Comparison of ENCODE assay signal across 30 cellular contexts in the genomic region with DNA sequence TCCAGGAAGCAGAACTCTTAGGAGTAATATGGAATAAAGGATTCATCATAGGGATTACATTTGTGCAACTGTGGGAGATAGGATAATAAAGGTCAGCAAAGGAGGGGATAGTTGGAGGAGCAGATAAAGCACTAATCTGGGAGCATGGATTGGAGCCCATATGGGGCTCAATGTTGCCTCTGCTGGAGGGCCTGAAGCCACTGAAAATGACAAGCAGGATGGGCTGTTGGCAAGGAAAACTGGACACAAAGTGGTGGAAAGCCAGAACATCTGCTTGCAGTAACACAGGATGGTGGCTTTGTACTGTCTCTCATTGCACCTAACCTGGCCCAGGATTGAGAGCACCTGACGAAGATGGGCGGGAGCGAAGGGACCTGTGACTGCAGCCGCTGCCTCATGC. TPM values are rescaled to one million over a fixed set of nuclear protein-coding genes. Genes with fewer than 3 reads are reported as not detected.
DNase-seq lines count a peak whose midpoint lies in the region; ATAC-seq, FAIRE-seq and TF ChIP-seq lines count a peak whose summit lies in the region.
"Had no signal": no experiment of that assay in that cellular context is flagged by ENCODE, and none has a peak within 500 bp of the region (broad histone marks: within the 10 kb centered on the region; RNA-seq: fewer than 3 reads in every experiment).

No MANE protein-coding gene starts in this region.

- no peak overlapping the region for H4K8ac ChIP-seq in H1 (ENCODE audit: extremely low read depth, insufficient read depth, low read length)

- H3K4me2 ChIP-seq in A549 = no peak overlapping the region
- H3K4me2 ChIP-seq in H1 (ENCODE audit: insufficient read depth in 1 of 2, low read depth in 2 of 2, low read length in 2 of 2) = no peak overlapping the region

- TF ChIP-seq POLR2A in A549 (IDR thresholded peaks at IDR 0.05; ENCODE audit: low read length) = no peak
- no peak for TF ChIP-seq POLR2A in H1 (IDR thresholded peaks at IDR 0.05; ENCODE audit: control extremely low read depth in 1 of 2, low read depth in 2 of 2, low read length in 2 of 2)
- TF ChIP-seq POLR2A in transverse colon (IDR thresholded peaks at IDR 0.05) = no peak

- H2BK120ac ChIP-seq in H1 (replicated peaks; ENCODE audit: low read depth, low read length) = no peak overlapping the region

- FAIRE-seq in A549 (lab: Jason Lieb, UNC) = no peak
- no peak for FAIRE-seq in H1 (lab: Jason Lieb, UNC)
- FAIRE-seq: bronchial epithelial cell, GM18507 had no signal

- H3K18ac ChIP-seq in H1 (ENCODE audit: extremely low read depth, low read length) = no peak overlapping the region

- H3K4me3 ChIP-seq in A549 (no peak overlapping the region), H1 (ENCODE audit: extremely low read depth in 1 of 4, insufficient read depth in 2 of 4, low read depth in 3 of 4, low read length in 4 of 4) (no peak overlapping the region), transverse colon (no peak overlapping the region), colonic mucosa (no peak overlapping the region)
- H3K4me3 ChIP-seq: esophagus muscularis mucosa, lung, mucosa of descending colon, upper lobe of left lung had no signal

- H2AK5ac ChIP-seq in H1 (ENCODE audit: low read depth, low read length) = no peak overlapping the region

- 88% methylated on average over 4 of the region's 4 CpGs for WGBS in A549 (ENCODE audit: missing lambda C conversion rate)
- WGBS in H1 (ENCODE audit: extremely low coverage in 1 of 2, insufficient coverage in 1 of 2, insufficient read length in 1 of 2, insufficient replicate concordance in 2 of 2, low coverage in 1 of 2, low lambda C conversion rate in 2 of 2, missing lambda C conversion rate in 1 of 2), 2 experiments = 83% methylated on average over 4 of the region's 4 CpGs; no CpG with 5 or more reads in 1 of the 2 experiments
- WGBS in transverse colon (ENCODE audit: low coverage in 1 of 2), 2 donors = 98% methylated on average over 4 of the region's 4 CpGs; no CpG with 5 or more reads in 1 of the 2 donors

- H2BK20ac ChIP-seq in H1 (ENCODE audit: low read length) = no peak overlapping the region

- DNase-seq in A549 (ENCODE audit: low read depth in 1 of 2, low spot score in 1 of 2) = no peak
- peak; percentile 4 for DNase-seq in ELR (ENCODE audit: low read depth)
- peak; percentile 53 for DNase-seq in NCI-H82 (lab: John Stamatoyannopoulos, UW)
- DNase-seq in H1 (ENCODE audit: low read depth in 1 of 2, low spot score in 2 of 2) = no peak
- DNase-seq in transverse colon = no peak
- DNase-seq in GM10266 (ENCODE audit: extremely low spot score) = no peak
- DNase-seq in colonic mucosa = no peak
- no peak for DNase-seq in NCI-H1105 (lab: John Stamatoyannopoulos, UW)
- DNase-seq: ACHN; activated CD4-positive, alpha-beta T cell treated with anti-CD3 and anti-CD28 coated beads for 4 hours; activated T-cell treated with anti-CD3 and anti-CD28 coated beads for 4 hours; cortex of kidney; EL; mucosa of descending colon; NCI-H1930; NCI-H2227 treated with DMSO at 0.1 percent for 48 hours; NCI-H69; OCI-M1; stimulated activated CD4-positive, alpha-beta T cell treated with anti-CD3 and anti-CD28 coated beads, Interleukin-4, amount 100 ng/mL, for 24 hours; substantia nigra had no signal

- POLR2A ChIA-PET in A549 (lab: Yijun Ruan, JAX) (no interaction called here), H1 (lab: Charles Lee; ENCODE audit: partially characterized antibody) (no interaction called here)

- TF ChIP-seq EP300 in A549 (IDR thresholded peaks at IDR 0.05) = no peak
- TF ChIP-seq EP300 in H1 (IDR thresholded peaks at IDR 0.05; ENCODE audit: borderline replicate concordance in 1 of 2, low read depth in 2 of 2, low read length in 2 of 2) = no peak
- TF ChIP-seq EP300 in transverse colon (IDR thresholded peaks at IDR 0.05; ENCODE audit: low read depth) = no peak

- H3K27ac ChIP-seq in A549 (no peak overlapping the region), H1 (ENCODE audit: low read depth, low read length) (no peak overlapping the region), transverse colon (no peak overlapping the region), colonic mucosa (no peak overlapping the region)
- H3K27ac ChIP-seq: esophagus muscularis mucosa, parathyroid adenoma, upper lobe of left lung had no signal

- 0 out of 2 replicates have a peak overlapping the region, but pooled peaks have one; percentile 61 for H2AFZ ChIP-seq in H1 (ENCODE audit: low read length)
- H2AFZ ChIP-seq: parathyroid adenoma had no signal

- H2BK5ac ChIP-seq in H1 (ENCODE audit: low read depth, low read length) = no peak overlapping the region

- no peak overlapping the region for H2BK12ac ChIP-seq in H1 (ENCODE audit: low read depth, low read length)

- no peaks in the 10 kb centered on the region for H3K79me1 ChIP-seq in H1 (ENCODE audit: low read depth, low read length)

- no peaks in the 10 kb centered on the region for H3K79me2 ChIP-seq in H1 (ENCODE audit: control insufficient read depth in 1 of 2, insufficient read depth in 2 of 2, low read length in 2 of 2)
- H3K79me2 ChIP-seq: parathyroid adenoma had no signal

- H3K14ac ChIP-seq in H1 (ENCODE audit: insufficient read length) = no peak overlapping the region

- no peak overlapping the region for H3K56ac ChIP-seq in H1 (replicated peaks; ENCODE audit: insufficient read length, low read depth, low read length)

- no peak overlapping the region for H2BK15ac ChIP-seq in H1 (ENCODE audit: low read length)

- H3K36me3 ChIP-seq in H1 (ENCODE audit: control insufficient read depth in 2 of 4, insufficient read depth in 4 of 4, low read length in 3 of 4) (no peaks in the 10 kb centered on the region), transverse colon (no peaks in the 10 kb centered on the region), colonic mucosa (no peaks in the 10 kb centered on the region)
- H3K36me3 ChIP-seq: esophagus muscularis mucosa, upper lobe of left lung had no signal

- TF ChIP-seq CTCF in A549 (IDR thresholded peaks at IDR 0.05) = no peak; the same call in 2 of the 3 replicates
- peak; percentile 16 to 48 (median 19); a peak in 3 of 4 replicates for TF ChIP-seq CTCF in H1 (IDR thresholded peaks at IDR 0.05; ENCODE audit: control extremely low read depth in 1 of 3, insufficient read depth in 1 of 3, low read depth in 1 of 3, low read length in 3 of 3)
- no peak for TF ChIP-seq CTCF in transverse colon (IDR thresholded peaks at IDR 0.05)
- no peak for TF ChIP-seq CTCF in GM10266 (IDR thresholded peaks at IDR 0.05; ENCODE audit: control insufficient read depth, insufficient read depth, low read depth, missing control alignments)
- TF ChIP-seq CTCF in colonic mucosa (IDR thresholded peaks at IDR 0.05) = no peak

- in situ Hi-C loops in transverse colon (cut with MboI; ENCODE audit: low pct_ligation_motif_present in 1 of 4, low pct_unique_long_range_greater_than_20kb in 1 of 4, low sequenced_read_pairs in 3 of 4) = loop anchor here in 1 of 4 donors (25.0 kb wide), 2 partner anchors 289 to 789 kb away; a partner anchor contains a TSS

- peak; percentile 53 to 64; a peak in 4 of 6 replicates for ATAC-seq in A549
- ATAC-seq: activated naive CD4-positive, alpha-beta T cell treated with anti-CD3 and anti-CD28 coated beads, Interleukin-2, amount 50 U/mL, for 72 hours; mucosa of descending colon; sciatic nerve; stimulated activated memory B cell treated with anti-CD40 and anti-IgM and Interleukin-4, amounts not matched to agents 10 μg/mL and 1 μg/mL and 100 μg/mL, for 72 hours had no signal

- intact Hi-C loops in transverse colon (cut with DNase I; ENCODE audit: low total_unique reads) = no loop called here
- intact Hi-C loops in colonic mucosa (cut with DNase I) = no loop called here

- no peaks in the 10 kb centered on the region for H3K27me3 ChIP-seq in H1 (replicated peaks in 1 of 4; ENCODE audit: control insufficient read depth in 3 of 4, extremely low read depth in 1 of 4, insufficient read depth in 3 of 4, low read length in 3 of 4)
- no peaks in the 10 kb centered on the region for H3K27me3 ChIP-seq in transverse colon
- H3K27me3 ChIP-seq in colonic mucosa = no peaks in the 10 kb centered on the region
- H3K27me3 ChIP-seq: upper lobe of left lung had no signal

- CTCF ChIA-PET in A549 (lab: Yijun Ruan, JAX) (no interaction called here), H1 (lab: Charles Lee; ENCODE audit: partially characterized antibody) (interaction anchor here (0.6 to 2.2 kb wide), 4 partner anchors 13 to 425 kb away, joined by 3 to 5 read pairs (median 4); no protein-coding TSS in a partner anchor)

- H3K23me2 ChIP-seq in H1 (ENCODE audit: low read depth, low read length) = no peaks in the 10 kb centered on the region

- H4K20me1 ChIP-seq in H1 (replicated peaks in 1 of 2; ENCODE audit: control insufficient read depth in 1 of 2, insufficient read depth in 2 of 2, low read length in 2 of 2) = no peaks in the 10 kb centered on the region

- H3K9me3 ChIP-seq in A549 (no peaks in the 10 kb centered on the region), H1 (ENCODE audit: insufficient read depth in 2 of 2, low read depth in 1 of 2, low read length in 1 of 2) (no peaks in the 10 kb centered on the region), transverse colon (no peaks in the 10 kb centered on the region), colonic mucosa (no peaks in the 10 kb centered on the region)
- H3K9me3 ChIP-seq: esophagus muscularis mucosa, mucosa of descending colon, upper lobe of left lung had no signal

- no peak overlapping the region for H3K4ac ChIP-seq in H1 (replicated peaks; ENCODE audit: insufficient read length, low read depth, low read length)

- H3K9ac ChIP-seq in H1 (replicated peaks in 1 of 4; ENCODE audit: extremely low read depth in 1 of 4, low read depth in 3 of 4, low read length in 3 of 4) (no peak overlapping the region), colonic mucosa (ENCODE audit: low read depth in 2 of 2, low read length in 2 of 2) (no peak overlapping the region)
- H3K9ac ChIP-seq: parathyroid adenoma had no signal

- H4K5ac ChIP-seq in H1 (ENCODE audit: insufficient read length, low read depth, low read length) = no peak overlapping the region

- H3K23ac ChIP-seq in H1 (ENCODE audit: insufficient read length) = no peak overlapping the region

- no peaks in the 10 kb centered on the region for H3K4me1 ChIP-seq in A549
- H3K4me1 ChIP-seq in H1 (replicated peaks in 1 of 4; ENCODE audit: control insufficient read depth in 3 of 4, insufficient read depth in 4 of 4, low read length in 3 of 4) = no peaks in the 10 kb centered on the region
- no peaks in the 10 kb centered on the region for H3K4me1 ChIP-seq in transverse colon
- no peaks in the 10 kb centered on the region for H3K4me1 ChIP-seq in colonic mucosa
- H3K4me1 ChIP-seq: esophagus muscularis mucosa, parathyroid adenoma, upper lobe of left lung had no signal

- 0 out of 5 replicates have a peak, but pooled peaks of 1 of the 2 experiments have one; percentile 11 for TF ChIP-seq RAD21 in A549 (conservative IDR thresholded peaks at IDR 0.05 in 1 of 2, IDR thresholded peaks at IDR 0.05 in 1 of 2)
- TF ChIP-seq RAD21 in H1 (IDR thresholded peaks at IDR 0.05 in 1 of 2, conservative IDR thresholded peaks at IDR 0.05 in 1 of 2; ENCODE audit: low read depth in 2 of 2, low read length in 2 of 2) = peak in 1 of 2 experiments; percentile 42; a peak in 1 of 4 replicates

- H4K91ac ChIP-seq in H1 (replicated peaks; ENCODE audit: insufficient read length, low read length) = peak overlapping the region; percentile 57

RNA-seq across cellular contexts. Expression of a gene that starts 15.0 kb away (rescaled TPM):
- polyA plus RNA-seq in A549 (2011; rRNA removed) (70.2 and 70.8 TPM in 2 replicates), A549 (2017; fragmentation: RNase III; extraction: RNeasy Plus Mini Kit Qiagen cat#74134 plus additional on column Dnase treatment) (42.2 to 47.9 TPM (median 44.8 TPM) in 3 replicates), H1 (2011; rRNA removed) (0.94 and 2.7 TPM in 2 replicates)
- 16.7 and 17.7 TPM in 2 replicates for polyA plus RNA-seq in A549 (2012; cell fraction: cytosol; rRNA removed)
- polyA plus RNA-seq in A549 (2012; cell fraction: nucleus; rRNA removed) = 6.9 and 11.4 TPM in 2 replicates
- 6.2 and 7.2 TPM in 2 replicates for polyA minus RNA-seq in A549 (2011; rRNA and poly(A)+ RNA removed)
- 2.3 and 2.7 TPM in 2 replicates for total RNA-seq in H1 (2021; fragmentation: NEBNext Ultra II Directional; extraction: Animal tissue kit (Norgen Biotek cat#: 25700))
- 2.1 TPM for polyA plus RNA-seq in H1 (2011; cell fraction: cytosol; rRNA removed)
- 1.2 TPM for polyA plus RNA-seq in H1 (2011; cell fraction: nucleus; rRNA removed)
- polyA plus RNA-seq in H1 (2012, experiment 1 of 2) = 2.4 to 4.3 TPM (median 2.7 TPM) in 4 replicates
- 1.8 TPM for polyA plus RNA-seq in H1 (2012, experiment 2 of 2)
- 4.5 TPM for polyA plus RNA-seq in H1 (2013, experiment 1 of 2)
- polyA plus RNA-seq in H1 (2013, experiment 2 of 2) = 3.1 TPM
- polyA minus RNA-seq in H1 (2011; rRNA and poly(A)+ RNA removed) = 0.63 and 1.8 TPM in 2 replicates
- polyA minus RNA-seq in H1 (2011; cell fraction: cytosol; rRNA and poly(A)+ RNA removed) = not detected
- polyA minus RNA-seq in H1 (2011; cell fraction: nucleus; rRNA and poly(A)+ RNA removed) = not detected
- total RNA-seq in transverse colon (10 to 100 TPM in 2 of 4 donors, 1 to 10 TPM in 2; 3.0 to 35.1 (median 18.3) TPM), colonic mucosa (10 to 100 TPM; 41.3 to 45.7 TPM)

RNA-seq across cellular contexts. Expression of a gene that starts 19.7 kb away (rescaled TPM):
- 64.3 and 77.3 TPM in 2 replicates for polyA plus RNA-seq in A549 (2011; rRNA removed)
- 18.5 and 19.4 TPM in 2 replicates for polyA plus RNA-seq in A549 (2012; cell fraction: cytosol; rRNA removed)
- polyA plus RNA-seq in A549 (2012; cell fraction: nucleus; rRNA removed) = 11.7 and 13.0 TPM in 2 replicates
- 40.7 to 50.9 TPM (median 44.4 TPM) in 3 replicates for polyA plus RNA-seq in A549 (2017; fragmentation: RNase III; extraction: RNeasy Plus Mini Kit Qiagen cat#74134 plus additional on column Dnase treatment)
- polyA minus RNA-seq in A549 (2011; rRNA and poly(A)+ RNA removed) = 48.9 and 51.1 TPM in 2 replicates
- total RNA-seq in H1 (2021; fragmentation: NEBNext Ultra II Directional; extraction: Animal tissue kit (Norgen Biotek cat#: 25700)) = 7.0 and 10.7 TPM in 2 replicates
- polyA plus RNA-seq in H1 (2011; rRNA removed) = 2.8 and 2.9 TPM in 2 replicates
- 4.1 TPM for polyA plus RNA-seq in H1 (2011; cell fraction: cytosol; rRNA removed)
- 7.6 TPM for polyA plus RNA-seq in H1 (2011; cell fraction: nucleus; rRNA removed)
- 2.8 to 10.9 TPM (median 4.8 TPM) in 4 replicates for polyA plus RNA-seq in H1 (2012, experiment 1 of 2)
- polyA plus RNA-seq in H1 (2012, experiment 2 of 2) = 0.12 TPM
- 2.9 TPM for polyA plus RNA-seq in H1 (2013, experiment 1 of 2)
- polyA plus RNA-seq in H1 (2013, experiment 2 of 2) = 2.7 TPM
- polyA minus RNA-seq in H1 (2011; rRNA and poly(A)+ RNA removed) = 5.2 and 8.7 TPM in 2 replicates
- 5.9 TPM for polyA minus RNA-seq in H1 (2011; cell fraction: cytosol; rRNA and poly(A)+ RNA removed)
- polyA minus RNA-seq in H1 (2011; cell fraction: nucleus; rRNA and poly(A)+ RNA removed) = 7.2 TPM
- 10 to 100 TPM; 29.2 to 63.0 (median 42.5) TPM for total RNA-seq in transverse colon
- 10 to 100 TPM; 23.5 to 28.6 TPM for total RNA-seq in colonic mucosa

RNA-seq across cellular contexts. Expression of a gene that starts 44.1 kb away (rescaled TPM):
- polyA plus RNA-seq in A549 (2011; rRNA removed) = 0.04 TPM in 1 of 2 replicates, not detected in the other
- not detected in 2 replicates for polyA plus RNA-seq in A549 (2012; cell fraction: cytosol; rRNA removed)
- polyA plus RNA-seq in A549 (2012; cell fraction: nucleus; rRNA removed) = 0.05 TPM in 1 of 2 replicates, not detected in the other
- polyA plus RNA-seq in A549 (2017; fragmentation: RNase III; extraction: RNeasy Plus Mini Kit Qiagen cat#74134 plus additional on column Dnase treatment) = 0.05 TPM in 1 of 3 replicates, not detected in the others
- polyA minus RNA-seq in A549 (2011; rRNA and poly(A)+ RNA removed) = not detected in 2 replicates
- 0.34 TPM in 1 of 2 replicates, not detected in the other for total RNA-seq in H1 (2021; fragmentation: NEBNext Ultra II Directional; extraction: Animal tissue kit (Norgen Biotek cat#: 25700))
- polyA plus RNA-seq in H1 (2011; rRNA removed) = 0.14 TPM in 2 replicates
- 0.28 TPM for polyA plus RNA-seq in H1 (2011; cell fraction: cytosol; rRNA removed)
- polyA plus RNA-seq in H1 (2011; cell fraction: nucleus; rRNA removed) = 0.16 TPM
- polyA plus RNA-seq in H1 (2012, experiment 1 of 2) = 0.14 to 0.33 TPM (median 0.19 TPM) in 4 replicates
- not detected for polyA plus RNA-seq in H1 (2012, experiment 2 of 2)
- polyA plus RNA-seq in H1 (2013, experiment 1 of 2) = 0.08 TPM
- polyA plus RNA-seq in H1 (2013, experiment 2 of 2) = 0.13 TPM
- 0.27 and 0.41 TPM in 2 replicates for polyA minus RNA-seq in H1 (2011; rRNA and poly(A)+ RNA removed)
- not detected for polyA minus RNA-seq in H1 (2011; cell fraction: cytosol; rRNA and poly(A)+ RNA removed)
- polyA minus RNA-seq in H1 (2011; cell fraction: nucleus; rRNA and poly(A)+ RNA removed) = not detected
- not detected for total RNA-seq in transverse colon
- not detected for total RNA-seq in colonic mucosa
- total RNA-seq: bronchial epithelial cell, LHCN-M2, mucosa of descending colon had no signal

Comparison
In these comparisons a context has a peak if more than half of its experiments do, and no peak if none do; other contexts are left out.
1. DNase-seq: peak in ELR (single experiment) and NCI-H82 (single experiment); none in A549 (0 of 2), H1 (0 of 2), transverse colon (single experiment), GM10266 (single experiment), colonic mucosa (single experiment) and NCI-H1105 (single experiment).
2. CTCF ChIP-seq: peak in H1 (3 of 3); none in A549 (single experiment), transverse colon (0 of 5), GM10266 (single experiment) and colonic mucosa (single experiment).